Comparison of ENCODE assay signal across 8 cellular contexts in the genomic region with DNA sequence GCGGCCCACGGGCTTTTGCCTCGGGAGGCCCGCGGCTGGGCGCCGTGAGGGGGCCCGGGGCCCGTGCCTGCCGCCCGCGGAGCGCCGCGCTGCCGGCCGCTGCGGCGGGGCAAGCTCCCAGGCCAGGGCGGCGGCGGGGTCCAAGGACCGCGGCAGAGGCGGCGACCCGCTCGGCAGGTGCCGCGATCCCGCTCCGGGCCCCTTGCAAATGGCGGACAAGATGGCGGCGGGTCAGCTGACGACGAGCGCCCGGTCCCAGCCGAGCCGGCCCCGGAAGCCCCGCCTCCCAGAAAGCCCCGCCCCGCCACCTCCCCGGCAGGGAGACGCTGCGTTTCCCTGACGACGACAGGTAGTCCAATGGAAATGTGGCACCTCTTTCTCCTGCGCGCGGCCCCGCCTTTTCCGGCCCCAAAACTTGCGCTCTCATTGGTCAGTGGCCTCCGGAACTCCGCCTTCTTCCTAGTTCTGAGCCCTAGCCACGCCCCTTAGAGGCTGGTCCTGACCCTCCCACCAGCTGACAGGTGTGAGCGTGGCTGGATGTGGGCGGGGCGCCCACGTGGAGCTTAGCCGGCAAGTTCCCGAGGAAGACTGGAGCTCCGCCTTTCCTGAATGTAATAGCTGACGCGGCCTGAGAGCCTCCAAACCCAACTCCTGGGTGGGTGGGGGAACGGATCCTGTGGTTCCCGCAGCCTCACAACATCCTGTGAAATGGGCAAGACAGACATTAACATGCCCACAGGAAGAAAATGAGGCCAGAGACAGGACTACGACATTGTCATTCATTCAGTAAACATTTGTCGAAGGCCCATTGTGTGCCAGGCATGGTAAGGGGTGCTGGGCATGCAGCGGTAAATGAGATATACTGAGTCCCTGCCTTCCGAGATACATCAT.
DNase-seq lines count a peak whose midpoint lies in the region; ATAC-seq lines count a peak whose summit lies in the region.

A gene (minus strand): TSS at position 228 of the 891 bp plus-strand sequence. CDS start 232 bp downstream, outside the sequence.

- peak; percentile 90 to 99 (median 98) for DNase-seq in C1 segment of cervical spinal cord (lab: John Stamatoyannopoulos, UW)
- peak; percentile 94 for DNase-seq in NCI-H748 treated with DMSO at 0.1 percent for 48 hours (lab: John Stamatoyannopoulos, UW)
- peak; percentile 99 to 100 for DNase-seq in activated CD4-positive, alpha-beta T cell treated with anti-CD3 and anti-CD28 coated beads, Interleukin-2, amount 50 U/mL, for 24 hours (ENCODE audit: low read depth in 1 of 2, low spot score in 1 of 2)
- peak; percentile 98 for DNase-seq in dedifferentiated amniotic fluid mesenchymal stem cell (ENCODE audit: extremely low spot score)
- peak; percentile 100 for DNase-seq in left kidney (ENCODE audit: low read depth, low spot score)
- DNase-seq in stimulated activated CD4-positive, alpha-beta T cell treated with anti-CD3 and anti-CD28 coated beads, Interleukin-2, amount 100 ng/mL, for 24 hours: peak; percentile 100

- ATAC-seq in GM19372 (IDR thresholded peaks at IDR 0.05; ENCODE audit: low read depth, unreplicated experiment) (peak; percentile 93), HG03558 (IDR thresholded peaks at IDR 0.05; ENCODE audit: extremely low read depth, unreplicated experiment) (peak; percentile 78)

Comparison
In these comparisons a context has a peak if more than half of its experiments do, and no peak if none do; other contexts are left out.
1. Peak in every context shown above with its lines: DNase-seq and ATAC-seq.